25 cellular contexts compared by ENCODE assay signal in the genomic region with DNA sequence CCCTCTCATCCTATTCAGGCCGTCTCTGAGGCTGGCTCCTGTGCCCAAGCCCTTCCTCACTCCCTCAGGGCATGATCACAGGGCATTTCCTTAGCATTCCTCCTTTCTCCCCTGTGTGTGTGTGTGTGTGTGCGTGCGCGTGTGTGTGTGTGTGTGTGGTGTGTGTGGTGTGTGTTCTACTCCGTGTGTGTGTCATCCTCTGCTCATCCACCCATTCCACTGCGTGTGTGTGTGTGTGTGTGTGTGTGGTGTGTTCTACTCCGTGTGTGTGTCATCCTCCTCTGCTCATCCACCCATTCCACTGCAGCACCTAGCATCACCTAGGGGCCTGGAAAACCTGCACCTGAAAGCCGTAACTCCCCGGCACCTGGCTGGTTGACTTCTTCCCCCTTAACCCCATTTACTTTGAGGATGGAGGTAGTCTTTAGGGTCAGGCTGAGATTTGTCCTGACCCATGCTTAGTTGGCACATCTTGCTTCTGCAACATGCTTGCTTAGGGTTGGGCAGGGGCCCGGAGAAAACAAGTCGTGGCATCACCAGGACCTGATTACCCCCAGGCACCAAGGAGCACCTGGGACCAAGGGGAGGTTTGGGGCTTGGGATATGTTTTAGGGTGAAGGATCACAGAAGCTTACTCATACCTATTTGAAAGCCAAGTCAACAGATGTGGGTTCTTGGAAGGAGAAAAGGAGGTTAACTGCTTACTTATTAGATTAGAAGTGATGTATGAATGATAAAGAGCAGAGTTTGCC. TPM values are rescaled to one million over a fixed set of nuclear protein-coding genes. Genes with fewer than 3 reads are reported as not detected.
DNase-seq lines count a peak whose midpoint lies in the region; ATAC-seq, FAIRE-seq and TF ChIP-seq lines count a peak whose summit lies in the region.
"Had no signal": no experiment of that assay in that cellular context is flagged by ENCODE, and none has a peak within 500 bp of the region (broad histone marks: within the 10 kb centered on the region; RNA-seq: fewer than 3 reads in every experiment).

No MANE protein-coding gene starts in this region.

- no peaks in the 10 kb centered on the region for H3K27me3 ChIP-seq in HepG2 (ENCODE audit: control insufficient read depth in 1 of 2, insufficient read depth in 2 of 2, low read length in 2 of 2)
- no peaks in the 10 kb centered on the region for H3K27me3 ChIP-seq in right lobe of liver
- no peaks in the 10 kb centered on the region for H3K27me3 ChIP-seq in esophagus muscularis mucosa
- H3K27me3 ChIP-seq in neuronal stem cell (ENCODE audit: control insufficient read depth in 3 of 3, insufficient read depth in 3 of 3, low read depth in 1 of 3, low read length in 3 of 3): no peaks in the 10 kb centered on the region
- H3K27me3 ChIP-seq: heart left ventricle, left lung had no signal

- H3K4me1 ChIP-seq in HepG2 (ENCODE audit: insufficient read depth, low read length): 0 out of 2 replicates have a peak, but pooled peaks cover 10% of the 10 kb centered on the region
- H3K4me1 ChIP-seq in right lobe of liver: peaks cover 0 to 5% (median 0%) of the 10 kb centered on the region in 4 donors
- H3K4me1 ChIP-seq in esophagus muscularis mucosa: peaks cover 95 to 100% (median 99%) of the 10 kb centered on the region in 4 donors
- no peaks in the 10 kb centered on the region for H3K4me1 ChIP-seq in neuronal stem cell (ENCODE audit: control insufficient read depth in 2 of 2, insufficient read depth in 1 of 2, low read depth in 1 of 2, low read length in 2 of 2)

- no peak overlapping the region for H2BK120ac ChIP-seq in neuronal stem cell (ENCODE audit: low read depth, low read length)

- no peak for TF ChIP-seq RAD21 in HepG2 (CRISPR knock-in tag; IDR thresholded peaks at IDR 0.05)

- H3K4me3 ChIP-seq in HepG2 (replicated peaks in 1 of 3; ENCODE audit: insufficient read depth in 1 of 3, low read depth in 2 of 3, low read length in 3 of 3) (no peak overlapping the region), right lobe of liver (no peak overlapping the region), esophagus muscularis mucosa (no peak overlapping the region), neuronal stem cell (ENCODE audit: low read length in 2 of 2) (no peak overlapping the region)
- H3K4me3 ChIP-seq: heart left ventricle, left lung, mucosa of descending colon had no signal

- no peak overlapping the region for H2BK15ac ChIP-seq in neuronal stem cell (ENCODE audit: low read length)

- H3K27ac ChIP-seq in HepG2 (ENCODE audit: extremely low read length, insufficient read depth, low read length) (no peak overlapping the region), right lobe of liver (no peak overlapping the region), esophagus muscularis mucosa (replicated peaks in 1 of 4) (peak overlapping the region in 3 of 4 donors; percentile 45 to 58 (median 56)), neuronal stem cell (replicated peaks; ENCODE audit: low read length) (no peak overlapping the region)
- H3K27ac ChIP-seq: VCaP had no signal

- peak overlapping the region; percentile 47 for H3K23ac ChIP-seq in neuronal stem cell (ENCODE audit: low read depth, low read length, poor library complexity)

- DNase-seq in HepG2 (ENCODE audit: low spot score): no peak
- no peak for DNase-seq in right lobe of liver
- DNase-seq in esophagus muscularis mucosa (ENCODE audit: extremely low spot score): no peak
- DNase-seq in neuronal stem cell (ENCODE audit: low spot score): no peak
- DNase-seq in activated gamma-delta T cell treated with Interleukin-2 at 50 U/mL for 16 hours: no peak
- no peak for DNase-seq in NCI-H1105 (lab: John Stamatoyannopoulos, UW)
- no peak for DNase-seq in activated gamma-delta T cell (lab: John Stamatoyannopoulos, UW)
- DNase-seq: activated CD4-positive, alpha-beta T cell treated with anti-CD3 and anti-CD28 coated beads for 48 hours; activated T-cell treated with anti-CD3 and anti-CD28 coated beads, Interleukin-2, amount 50 U/mL, for 4 hours; DMS79; GF-D8; left lung; mucosa of descending colon; NCI-H1048; NCI-H1930; NCI-H2227 treated with DMSO at 0.1 percent for 48 hours; nephron progenitor cell; posterior cingulate gyrus; RPMI8226; SK-N-SH had no signal

- no peak overlapping the region for H2AK5ac ChIP-seq in neuronal stem cell (ENCODE audit: low read depth, low read length)

- peak overlapping the region; percentile 47 for H3K4ac ChIP-seq in neuronal stem cell (ENCODE audit: low read length)

- H3K14ac ChIP-seq in neuronal stem cell (ENCODE audit: low read length): peak overlapping the region; percentile 60

- CTCF ChIA-PET in HepG2 (lab: Yijun Ruan, JAX; ENCODE audit: low intra/inter-chr PET ratio, low total read pairs): interaction anchor here (2.1 kb wide), 1 partner anchor 291 kb away, joined by 4 read pairs; no protein-coding TSS in a partner anchor

- no peak overlapping the region for H3K4me2 ChIP-seq in HepG2 (ENCODE audit: low read depth, low read length)
- H3K4me2 ChIP-seq in neuronal stem cell (ENCODE audit: insufficient read depth, low read length, poor library complexity, severe bottlenecking): no peak overlapping the region
- H3K4me2 ChIP-seq: SK-N-SH had no signal

- 0 out of 4 replicates have a peak, but pooled peaks of 1 of the 2 experiments have one; percentile 12 for TF ChIP-seq POLR2A in HepG2 (IDR thresholded peaks at IDR 0.05; ENCODE audit: insufficient read depth in 1 of 2, low read depth in 2 of 2, low read length in 2 of 2)
- TF ChIP-seq POLR2A in right lobe of liver (IDR thresholded peaks at IDR 0.05): no peak
- TF ChIP-seq POLR2A in esophagus muscularis mucosa (IDR thresholded peaks at IDR 0.05; ENCODE audit: low read depth): no peak

- peaks cover 47% of the 10 kb centered on the region for H3K79me2 ChIP-seq in HepG2 (ENCODE audit: insufficient read depth, low read length)

- intact Hi-C loops in HepG2 (cut with micrococcal nuclease; ENCODE audit: unreplicated experiment): no loop called here
- intact Hi-C loops in right lobe of liver (cut with DNase I): no loop called here
- intact Hi-C loops in esophagus muscularis mucosa (cut with DNase I): no loop called here

- H3K9ac ChIP-seq in HepG2 (ENCODE audit: insufficient read depth, low read depth, low read length) (no peak overlapping the region), neuronal stem cell (ENCODE audit: low read depth, low read length, poor library complexity) (no peak overlapping the region)
- H3K9ac ChIP-seq: SK-N-SH had no signal

- in situ Hi-C loops in HepG2 (cut with HindIII; ENCODE audit: extremely low pct_ligation_motif_present, low pct_unique_long_range_greater_than_20kb): no loop called here

- no peak for FAIRE-seq in HepG2 (lab: Jason Lieb, UNC)
- FAIRE-seq: endometrium, H54 had no signal

- H3K79me1 ChIP-seq in neuronal stem cell (ENCODE audit: low read depth, low read length): no peaks in the 10 kb centered on the region

- peak overlapping the region; percentile 85 for H3K18ac ChIP-seq in neuronal stem cell (ENCODE audit: low read length)

- H3K9me3 ChIP-seq in HepG2 (ENCODE audit: low read length): no peaks in the 10 kb centered on the region
- no peaks in the 10 kb centered on the region for H3K9me3 ChIP-seq in right lobe of liver
- no peaks in the 10 kb centered on the region for H3K9me3 ChIP-seq in esophagus muscularis mucosa
- H3K9me3 ChIP-seq in neuronal stem cell (replicated peaks in 1 of 2; ENCODE audit: control insufficient read depth in 2 of 2, insufficient read depth in 1 of 2, low read depth in 1 of 2, low read length in 2 of 2): no peaks in the 10 kb centered on the region
- H3K9me3 ChIP-seq: heart left ventricle, left lung, mucosa of descending colon, SK-N-SH had no signal

- H3K36me3 ChIP-seq in HepG2 (replicated peaks in 1 of 2; ENCODE audit: control insufficient read depth in 1 of 2, insufficient read depth in 2 of 2, low read length in 2 of 2): peaks cover 9 to 53% of the 10 kb centered on the region in 2 experiments; a peak in 4 of 5 replicates
- H3K36me3 ChIP-seq in right lobe of liver: no peaks in the 10 kb centered on the region
- peaks cover 0 to 48% (median 23%) of the 10 kb centered on the region in 4 donors for H3K36me3 ChIP-seq in esophagus muscularis mucosa
- H3K36me3 ChIP-seq in neuronal stem cell (replicated peaks in 1 of 2; ENCODE audit: control insufficient read depth in 2 of 2, insufficient read depth in 2 of 2, low read length in 2 of 2): no peaks in the 10 kb centered on the region
- H3K36me3 ChIP-seq: left lung had no signal

- H2AFZ ChIP-seq in HepG2 (ENCODE audit: low read length) (no peak overlapping the region), neuronal stem cell (ENCODE audit: low read length) (no peak overlapping the region)

- H2BK12ac ChIP-seq in neuronal stem cell (ENCODE audit: low read length): no peak overlapping the region

- 96% methylated on average over 10 of the region's 11 CpGs for WGBS in HepG2 (ENCODE audit: low lambda C conversion rate)
- 69% methylated on average over 6 of the region's 11 CpGs for WGBS in right lobe of liver (ENCODE audit: insufficient coverage, low coverage, low lambda C conversion rate, missing lambda C conversion rate)
- WGBS in esophagus muscularis mucosa: 74% methylated on average over 7 of the region's 11 CpGs
- WGBS in neuronal stem cell (ENCODE audit: extremely low coverage in 2 of 2, insufficient read length in 2 of 2, insufficient replicate concordance in 1 of 2), 2 donors: no CpG with 5 or more reads among the region's 11 CpGs

- TF ChIP-seq CTCF in HepG2 (CRISPR knock-in tag; IDR thresholded peaks at IDR 0.05): no peak
- TF ChIP-seq CTCF in right lobe of liver (IDR thresholded peaks at IDR 0.05): no peak
- TF ChIP-seq CTCF in esophagus muscularis mucosa (IDR thresholded peaks at IDR 0.05): no peak

- H4K8ac ChIP-seq in neuronal stem cell (ENCODE audit: low read depth, low read length): no peak overlapping the region

- no peak for TF ChIP-seq EP300 in HepG2 (IDR thresholded peaks at IDR 0.05; ENCODE audit: low read depth in 2 of 2, low read length in 2 of 2)
- TF ChIP-seq EP300 in HepG2 (CRISPR knock-in tag; IDR thresholded peaks at IDR 0.05; ENCODE audit: borderline replicate concordance): no peak
- no peak for TF ChIP-seq EP300 in esophagus muscularis mucosa (IDR thresholded peaks at IDR 0.05)

- H4K91ac ChIP-seq in neuronal stem cell (ENCODE audit: low read depth, low read length, poor library complexity): no peak overlapping the region

- H2BK5ac ChIP-seq in neuronal stem cell (ENCODE audit: low read length): no peak overlapping the region

- peaks cover 5% of the 10 kb centered on the region; the same call in 1 of the 2 replicates for H4K20me1 ChIP-seq in HepG2 (ENCODE audit: insufficient read depth, low read length)

- POLR2A ChIA-PET in HepG2 (lab: Yijun Ruan, JAX): no interaction called here

- BruUV-seq in HepG2 (replicated peaks; lab: Mats Ljungman, UMichigan): no TSS peak

- ATAC-seq in HepG2 (no peak), right lobe of liver (no peak), GM19324 (IDR thresholded peaks at IDR 0.05; ENCODE audit: low FRiP score, unreplicated experiment) (no peak)
- ATAC-seq: activated T-cell treated with anti-CD3 and anti-CD28 coated beads, Interleukin-2, amount 50 U/mL, for 4 hours; heart left ventricle; left lung; mucosa of descending colon had no signal

RNA-seq across cellular contexts. Expression of a gene that starts 18.8 kb away (rescaled TPM):
- total RNA-seq in HepG2 (2016; rRNA removed; fragmentation: Illumina TruSeq; extraction: Trizol) (28.7 and 57.3 TPM in 2 replicates), right lobe of liver (10 to 100 TPM; 21.9 to 58.6 (median 52.7) TPM), esophagus muscularis mucosa (100 to 1,000 TPM; 566 to 898 (median 683) TPM)
- 5.1 and 5.6 TPM in 2 replicates for total RNA-seq in HepG2 (2016; cell fraction: cytosol; rRNA removed; fragmentation: Illumina TruSeq; extraction: Trizol; ENCODE audit: low read depth)
- total RNA-seq in HepG2 (2016; cell fraction: insoluble cytoplasmic fraction; rRNA removed; fragmentation: Illumina TruSeq; extraction: Trizol): 26.3 and 55.6 TPM in 2 replicates
- 17.2 and 19.0 TPM in 2 replicates for total RNA-seq in HepG2 (2016; cell fraction: membrane; rRNA removed; fragmentation: Illumina TruSeq; extraction: Trizol)
- total RNA-seq in HepG2 (2016; cell fraction: nucleus; rRNA removed; fragmentation: Illumina TruSeq; extraction: Trizol): 55.3 and 66.5 TPM in 2 replicates
- 75.2 and 86.6 TPM in 2 replicates for polyA plus RNA-seq in HepG2 (2011; rRNA removed)
- polyA plus RNA-seq in HepG2 (2011; cell fraction: cytosol; rRNA removed): 67.3 and 72.2 TPM in 2 replicates
- polyA plus RNA-seq in HepG2 (2011; cell fraction: nucleus; rRNA removed): 29.5 and 30.5 TPM in 2 replicates
- polyA plus RNA-seq in HepG2 (2012): 89.9 and 107 TPM in 2 replicates
- 5.5 TPM in 2 replicates for polyA plus RNA-seq in HepG2 (2016; cell fraction: cytosol; fragmentation: Illumina TruSeq; extraction: Trizol; ENCODE audit: low read depth)
- polyA plus RNA-seq in HepG2 (2016; cell fraction: insoluble cytoplasmic fraction; fragmentation: Illumina TruSeq; extraction: Trizol; ENCODE audit: low read depth): 30.6 and 38.9 TPM in 2 replicates
- 12.2 and 12.9 TPM in 2 replicates for polyA plus RNA-seq in HepG2 (2016; cell fraction: membrane; fragmentation: Illumina TruSeq; extraction: Trizol; ENCODE audit: low read depth)
- 90.8 and 96.2 TPM in 2 replicates for polyA plus RNA-seq in HepG2 (2016; cell fraction: nucleus; fragmentation: Illumina TruSeq; extraction: Trizol; ENCODE audit: insufficient read depth, low read depth)
- polyA minus RNA-seq in HepG2 (2011; rRNA and poly(A)+ RNA removed; ENCODE audit: low replicate concordance): 7.2 and 107 TPM in 2 replicates
- polyA minus RNA-seq in HepG2 (2011; cell fraction: cytosol; rRNA and poly(A)+ RNA removed): 51.1 and 55.3 TPM in 2 replicates
- polyA minus RNA-seq in HepG2 (2011; cell fraction: nucleus; rRNA and poly(A)+ RNA removed): 20.5 and 25.0 TPM in 2 replicates
- polyA plus RNA-seq in neuronal stem cell (2013, experiment 1 of 2): 15.2 TPM
- 16.2 TPM for polyA plus RNA-seq in neuronal stem cell (2013, experiment 2 of 2)

Comparison
In these comparisons a context has a peak if more than half of its experiments do, and no peak if none do; other contexts are left out.
1. H3K27ac ChIP-seq: peak in esophagus muscularis mucosa (3 of 4); none in HepG2 (single experiment), right lobe of liver (0 of 3) and neuronal stem cell (single experiment).
2. RNA of a gene that starts 18.8 kb away (total RNA-seq): 566 to 898 TPM in esophagus muscularis mucosa; 5.1 to 66.5 TPM in HepG2 and 21.9 to 58.6 TPM in right lobe of liver; every median in the first group is over 4 times any median in the second.